17 cellular contexts compared by ENCODE assay signal in the genomic region with DNA sequence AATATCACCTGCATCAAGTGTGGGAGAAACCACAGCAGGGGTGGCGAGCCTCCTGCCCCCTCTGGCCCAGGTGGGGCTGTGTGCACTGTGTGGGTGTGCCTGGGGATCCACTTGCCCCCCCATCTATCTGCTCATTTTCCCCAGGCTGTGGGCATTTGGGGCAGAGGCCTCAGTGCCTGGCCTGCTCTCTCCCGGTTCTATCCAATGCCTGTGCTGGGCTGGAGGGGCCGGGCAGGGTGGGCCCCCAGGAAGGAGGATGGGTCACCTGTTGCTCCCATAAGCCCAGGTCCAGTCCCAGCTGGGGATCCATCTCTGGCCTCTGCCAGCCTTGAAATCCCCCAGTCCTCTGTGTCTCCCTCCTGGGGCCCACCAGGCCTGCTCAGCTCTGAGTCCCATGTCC.
DNase-seq lines count a peak whose midpoint lies in the region; ATAC-seq and TF ChIP-seq lines count a peak whose summit lies in the region.
"Had no signal": no experiment of that assay in that cellular context is flagged by ENCODE, and none has a peak within 500 bp of the region (broad histone marks: within the 10 kb centered on the region; RNA-seq: fewer than 3 reads in every experiment).

No MANE protein-coding gene starts in this region.

- H3K27ac ChIP-seq in osteoblast (ENCODE audit: low read depth, low read length): no peak overlapping the region
- H3K27ac ChIP-seq: BLaER1 treated with 17β-estradiol and CSF1 and Interleukin-3, amounts not matched to agents 10 nM and 100 nM had no signal

- no peak overlapping the region for H3K4me3 ChIP-seq in osteoblast (ENCODE audit: insufficient read depth, low read length)
- H3K4me3 ChIP-seq: BLaER1 treated with 17β-estradiol and CSF1 and Interleukin-3, amounts not matched to agents 10 nM and 100 nM; HAP-1 had no signal

- H3K4me2 ChIP-seq in osteoblast (ENCODE audit: insufficient read depth, low read length): no peak overlapping the region
- H3K4me2 ChIP-seq: BLaER1 treated with 17β-estradiol and CSF1 and Interleukin-3, amounts not matched to agents 10 nM and 100 nM had no signal

- no peaks in the 10 kb centered on the region for H3K9me3 ChIP-seq in osteoblast (ENCODE audit: low read depth, low read length)
- H3K9me3 ChIP-seq: HAP-1 had no signal

- intact Hi-C loops in cardiac septum (cut with DNase I): no loop called here
- intact Hi-C loops in left ventricle myocardium superior (cut with micrococcal nuclease): no loop called here

- TF ChIP-seq CTCF in osteoblast (IDR thresholded peaks at IDR 0.05; ENCODE audit: extremely low read depth, low read depth, low read length): no peak

- no peaks in the 10 kb centered on the region for H3K79me2 ChIP-seq in osteoblast (ENCODE audit: insufficient read depth, low read length)

- no peaks in the 10 kb centered on the region for H3K4me1 ChIP-seq in osteoblast (ENCODE audit: insufficient read depth, low read length)
- H3K4me1 ChIP-seq: HAP-1 had no signal

- H2AFZ ChIP-seq in osteoblast (ENCODE audit: low read length): no peak overlapping the region

- ATAC-seq in left ventricle myocardium superior (no peak), HG02885 (IDR thresholded peaks at IDR 0.05; ENCODE audit: poor library complexity, unreplicated experiment) (no peak)
- ATAC-seq: HepG2 had no signal

- H3K27me3 ChIP-seq in osteoblast (ENCODE audit: insufficient read depth, low read length): no peaks in the 10 kb centered on the region
- H3K27me3 ChIP-seq: BLaER1 treated with 17β-estradiol and CSF1 and Interleukin-3, amounts not matched to agents 10 nM and 100 nM had no signal

- H4K20me1 ChIP-seq in osteoblast (ENCODE audit: insufficient read depth, low read length): no peaks in the 10 kb centered on the region
- H4K20me1 ChIP-seq: BLaER1 treated with 17β-estradiol and CSF1 and Interleukin-3, amounts not matched to agents 10 nM and 100 nM had no signal

- DNase-seq in cardiac septum (ENCODE audit: low spot score) (peak; percentile 74), left ventricle myocardium superior (no peak), islet precursor cell (peak; percentile 18), osteoblast (ENCODE audit: insufficient read length, low spot score, missing footprints) (peak; percentile 59), activated gamma-delta T cell (lab: John Stamatoyannopoulos, UW) (no peak), kidney glomerular epithelial cell (lab: John Stamatoyannopoulos, UW) (no peak)
- DNase-seq: 8988T; ACHN; CD4-positive, CD25-positive, alpha-beta regulatory T cell; DMS79; EL; GOT3; HFFc6 had no signal

- no peaks in the 10 kb centered on the region for H3K36me3 ChIP-seq in osteoblast (ENCODE audit: insufficient read depth, low read length)
- H3K36me3 ChIP-seq: BLaER1 treated with 17β-estradiol and CSF1 and Interleukin-3, amounts not matched to agents 10 nM and 100 nM; HAP-1 had no signal

Comparison
In these comparisons a context has a peak if more than half of its experiments do, and no peak if none do; other contexts are left out.
1. DNase-seq: peak in cardiac septum (single experiment), islet precursor cell (single experiment) and osteoblast (single experiment); none in left ventricle myocardium superior (single experiment), activated gamma-delta T cell (single experiment) and kidney glomerular epithelial cell (single experiment).